In the genomic region with DNA sequence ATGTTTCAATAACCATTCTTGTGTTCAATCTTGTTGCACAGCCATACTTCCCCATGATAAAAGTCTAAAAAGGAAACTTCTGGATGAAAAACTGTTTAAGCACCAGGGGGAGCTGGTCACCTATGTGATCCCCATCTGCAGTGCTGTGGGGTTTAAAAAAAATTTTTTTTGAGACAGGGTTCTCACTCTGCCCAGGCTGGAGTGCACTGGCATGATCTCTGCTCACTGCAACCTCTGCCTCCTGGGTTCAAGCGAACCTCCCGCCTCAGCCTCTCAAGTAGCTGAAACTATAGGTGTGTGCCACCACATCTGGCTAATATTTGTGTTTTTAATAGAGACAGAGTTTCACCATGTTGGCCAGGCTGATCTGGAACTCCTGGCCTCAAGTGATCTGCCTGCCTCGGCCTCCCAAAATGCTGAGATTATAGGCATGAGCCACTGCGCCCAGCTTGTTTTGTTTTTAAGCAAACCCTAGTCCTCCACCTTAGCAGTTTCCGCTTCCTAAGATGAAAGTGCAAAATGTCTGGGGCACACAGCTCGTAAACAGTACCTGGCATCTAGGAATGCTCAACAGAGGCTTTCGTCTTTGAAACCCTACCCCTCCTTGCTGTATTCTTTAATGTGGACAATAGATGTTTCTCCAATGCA, we compare ENCODE assay signal across 8 cellular contexts. TPM values are rescaled to one million over a fixed set of nuclear protein-coding genes. Genes with fewer than 3 reads are reported as not detected.
DNase-seq lines count a peak whose midpoint lies in the region; ATAC-seq and TF ChIP-seq lines count a peak whose summit lies in the region.

No MANE protein-coding gene starts in this region.

- peak; percentile 63 to 75 (median 65) for TF ChIP-seq CTCF in HCT116 (IDR thresholded peaks at IDR 0.05 in 2 of 3, conservative IDR thresholded peaks at IDR 0.05 in 1 of 3; ENCODE audit: borderline replicate concordance in 1 of 3, insufficient read depth in 1 of 3, low read depth in 2 of 3, low read length in 2 of 3)
- TF ChIP-seq CTCF in fibroblast of pulmonary artery (IDR thresholded peaks at IDR 0.05; ENCODE audit: low read length, missing control alignments): peak; percentile 62

- H4K20me1 ChIP-seq in HCT116 (ENCODE audit: insufficient read depth): no peaks in the 10 kb centered on the region

- H3K79me2 ChIP-seq in HCT116 (ENCODE audit: insufficient read depth, low read length): no peaks in the 10 kb centered on the region

- TF ChIP-seq POLR2A in HCT116 (IDR thresholded peaks at IDR 0.05; ENCODE audit: borderline replicate concordance, extremely low read depth, insufficient read depth, insufficient read length): no peak

- RAD21 ChIA-PET in HCT116 (lab: Charles Lee; ENCODE audit: low non-redundant PET in 1 of 2, low total read pairs in 2 of 2, uncharacterized antibody in 2 of 2, unreplicated experiment in 2 of 2): interaction anchor here in 1 of 2 experiments (1.7 kb wide), 1 partner anchor 1217 kb away, joined by 5 read pairs; no protein-coding TSS in a partner anchor

- H3K4me1 ChIP-seq in HCT116 (ENCODE audit: control insufficient read depth in 1 of 2, insufficient read depth in 2 of 2, low read length in 2 of 2): no peaks in the 10 kb centered on the region

- H3K36me3 ChIP-seq in HCT116 (ENCODE audit: control insufficient read depth in 1 of 2, insufficient read depth in 2 of 2, low read length in 2 of 2): no peaks in the 10 kb centered on the region

- intact Hi-C loops in HCT116 (cut with micrococcal nuclease): loop anchor here (1.0 to 10.0 kb wide), 7 partner anchors 70 to 1677 kb away; a partner anchor contains a TSS
- intact Hi-C loops in sciatic nerve (cut with DNase I): no loop called here

- BruUV-seq in HCT116 (replicated peaks; lab: Mats Ljungman, UMichigan): no TSS peak

- no peak overlapping the region for H3K27ac ChIP-seq in HCT116 (ENCODE audit: low read depth, low read length)

- H3K4me3 ChIP-seq in HCT116 (replicated peaks in 1 of 2; ENCODE audit: low read depth in 1 of 2, low read length in 2 of 2) (no peak overlapping the region), fibroblast of pulmonary artery (replicated peaks; ENCODE audit: low read depth, low read length) (no peak overlapping the region)

- CTCF ChIA-PET in HCT116 (lab: Charles Lee): interaction anchor here (0.8 to 5.0 kb wide), 7 partner anchors 14 to 1217 kb away, joined by 3 to 24 read pairs (median 3); no protein-coding TSS in a partner anchor

- no peaks in the 10 kb centered on the region for H3K9me2 ChIP-seq in HCT116 (ENCODE audit: insufficient read depth)

- H3K4me2 ChIP-seq in HCT116 (ENCODE audit: low read length): no peak overlapping the region

- H2AFZ ChIP-seq in HCT116 (ENCODE audit: low read depth, low read length, poor library complexity, severe bottlenecking): no peak overlapping the region

- peak; percentile 90 for ATAC-seq in HCT116
- ATAC-seq in sciatic nerve: peak; percentile 50

- POLR2A ChIA-PET in HCT116 (lab: Charles Lee): interaction anchor here (1.7 kb wide), 1 partner anchor 1217 kb away, joined by 3 read pairs; no protein-coding TSS in a partner anchor

- peak; percentile 11 for DNase-seq in NCI-H345 (lab: John Stamatoyannopoulos, UW)
- DNase-seq in NCI-H345 treated with DMSO at 0.1 percent for 48 hours (lab: John Stamatoyannopoulos, UW; ENCODE audit: unreplicated experiment): no peak
- peak; percentile 29 for DNase-seq in HCT116 (ENCODE audit: low read depth, low spot score)
- peak; percentile 17 for DNase-seq in NCI-H1694 (lab: John Stamatoyannopoulos, UW)
- DNase-seq in activated CD4-positive, alpha-beta T cell treated with anti-CD3 and anti-CD28 coated beads, Interleukin-2, amount 50 U/mL, for 48 hours: peak; percentile 33 to 38
- DNase-seq in fibroblast of pulmonary artery (ENCODE audit: low read depth): peak; percentile 67
- peak; percentile 19 for DNase-seq in sciatic nerve (ENCODE audit: low spot score)
- DNase-seq in hippocampal formation (lab: John Stamatoyannopoulos, UW): no peak

- H3K9ac ChIP-seq in HCT116 (ENCODE audit: low read length): no peak overlapping the region

- no peaks in the 10 kb centered on the region for H3K27me3 ChIP-seq in HCT116 (ENCODE audit: insufficient read depth, low read length)

- peak; percentile 89 for TF ChIP-seq RAD21 in HCT116 (IDR thresholded peaks at IDR 0.05; ENCODE audit: low read depth)

- H3K9me3 ChIP-seq in HCT116 (ENCODE audit: control insufficient read depth in 1 of 2, insufficient read depth in 1 of 2, low read depth in 1 of 2, low read length in 2 of 2): no peaks in the 10 kb centered on the region

TF ChIP-seq in HCT116, 20 proteins besides CTCF, POLR2A, EP300 and RAD21:
- TF ChIP-seq CEBPB (IDR thresholded peaks at IDR 0.05; ENCODE audit: low read depth) (no peak), YY1 (IDR thresholded peaks at IDR 0.05; ENCODE audit: extremely low read depth, insufficient replicate concordance, low read depth, low read length) (no peak), POLR2AphosphoS5 (IDR thresholded peaks at IDR 0.05; ENCODE audit: low read depth, low read length) (no peak), EZH2 (IDR thresholded peaks at IDR 0.05) (no peak), ZNF274 (IDR thresholded peaks at IDR 0.05; ENCODE audit: low read depth, low read length) (no peak), ELF1 (IDR thresholded peaks at IDR 0.05; ENCODE audit: borderline replicate concordance, low read depth) (no peak), CBX3 (IDR thresholded peaks at IDR 0.05; ENCODE audit: low read depth) (no peak), SP1 (IDR thresholded peaks at IDR 0.05; ENCODE audit: low read depth) (no peak), TCF7L2 (IDR thresholded peaks at IDR 0.05; ENCODE audit: borderline replicate concordance, extremely low read depth, insufficient read depth, insufficient read length) (no peak), JUND (IDR thresholded peaks at IDR 0.05) (no peak), SRF (IDR thresholded peaks at IDR 0.05; ENCODE audit: low read depth) (no peak), ZFX (IDR thresholded peaks at IDR 0.05) (no peak), FOSL1 (IDR thresholded peaks at IDR 0.05; ENCODE audit: low read depth) (no peak), EZH2phosphoT487 (IDR thresholded peaks at IDR 0.05; ENCODE audit: borderline replicate concordance) (no peak)
- TF ChIP-seq, protein P1, sequence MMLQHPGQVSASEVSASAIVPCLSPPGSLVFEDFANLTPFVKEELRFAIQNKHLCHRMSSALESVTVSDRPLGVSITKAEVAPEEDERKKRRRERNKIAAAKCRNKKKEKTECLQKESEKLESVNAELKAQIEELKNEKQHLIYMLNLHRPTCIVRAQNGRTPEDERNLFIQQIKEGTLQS (IDR thresholded peaks at IDR 0.05): no peak
- TF ChIP-seq, protein P2, sequence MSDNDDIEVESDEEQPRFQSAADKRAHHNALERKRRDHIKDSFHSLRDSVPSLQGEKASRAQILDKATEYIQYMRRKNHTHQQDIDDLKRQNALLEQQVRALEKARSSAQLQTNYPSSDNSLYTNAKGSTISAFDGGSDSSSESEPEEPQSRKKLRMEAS (IDR thresholded peaks at IDR 0.05): no peak
- TF ChIP-seq, protein P3, sequence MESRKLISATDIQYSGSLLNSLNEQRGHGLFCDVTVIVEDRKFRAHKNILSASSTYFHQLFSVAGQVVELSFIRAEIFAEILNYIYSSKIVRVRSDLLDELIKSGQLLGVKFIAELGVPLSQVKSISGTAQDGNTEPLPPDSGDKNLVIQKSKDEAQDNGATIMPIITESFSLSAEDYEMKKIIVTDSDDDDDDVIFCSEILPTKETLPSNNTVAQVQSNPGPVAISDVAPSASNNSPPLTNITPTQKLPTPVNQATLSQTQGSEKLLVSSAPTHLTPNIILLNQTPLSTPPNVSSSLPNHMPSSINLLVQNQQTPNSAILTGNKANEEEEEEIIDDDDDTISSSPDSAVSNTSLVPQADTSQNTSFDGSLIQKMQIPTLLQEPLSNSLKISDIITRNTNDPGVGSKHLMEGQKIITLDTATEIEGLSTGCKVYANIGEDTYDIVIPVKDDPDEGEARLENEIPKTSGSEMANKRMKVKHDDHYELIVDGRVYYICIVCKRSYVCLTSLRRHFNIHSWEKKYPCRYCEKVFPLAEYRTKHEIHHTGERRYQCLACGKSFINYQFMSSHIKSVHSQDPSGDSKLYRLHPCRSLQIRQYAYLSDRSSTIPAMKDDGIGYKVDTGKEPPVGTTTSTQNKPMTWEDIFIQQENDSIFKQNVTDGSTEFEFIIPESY (IDR thresholded peaks at IDR 0.05; ENCODE audit: extremely low read depth, insufficient replicate concordance, low read length): no peak
- TF ChIP-seq, protein P4, sequence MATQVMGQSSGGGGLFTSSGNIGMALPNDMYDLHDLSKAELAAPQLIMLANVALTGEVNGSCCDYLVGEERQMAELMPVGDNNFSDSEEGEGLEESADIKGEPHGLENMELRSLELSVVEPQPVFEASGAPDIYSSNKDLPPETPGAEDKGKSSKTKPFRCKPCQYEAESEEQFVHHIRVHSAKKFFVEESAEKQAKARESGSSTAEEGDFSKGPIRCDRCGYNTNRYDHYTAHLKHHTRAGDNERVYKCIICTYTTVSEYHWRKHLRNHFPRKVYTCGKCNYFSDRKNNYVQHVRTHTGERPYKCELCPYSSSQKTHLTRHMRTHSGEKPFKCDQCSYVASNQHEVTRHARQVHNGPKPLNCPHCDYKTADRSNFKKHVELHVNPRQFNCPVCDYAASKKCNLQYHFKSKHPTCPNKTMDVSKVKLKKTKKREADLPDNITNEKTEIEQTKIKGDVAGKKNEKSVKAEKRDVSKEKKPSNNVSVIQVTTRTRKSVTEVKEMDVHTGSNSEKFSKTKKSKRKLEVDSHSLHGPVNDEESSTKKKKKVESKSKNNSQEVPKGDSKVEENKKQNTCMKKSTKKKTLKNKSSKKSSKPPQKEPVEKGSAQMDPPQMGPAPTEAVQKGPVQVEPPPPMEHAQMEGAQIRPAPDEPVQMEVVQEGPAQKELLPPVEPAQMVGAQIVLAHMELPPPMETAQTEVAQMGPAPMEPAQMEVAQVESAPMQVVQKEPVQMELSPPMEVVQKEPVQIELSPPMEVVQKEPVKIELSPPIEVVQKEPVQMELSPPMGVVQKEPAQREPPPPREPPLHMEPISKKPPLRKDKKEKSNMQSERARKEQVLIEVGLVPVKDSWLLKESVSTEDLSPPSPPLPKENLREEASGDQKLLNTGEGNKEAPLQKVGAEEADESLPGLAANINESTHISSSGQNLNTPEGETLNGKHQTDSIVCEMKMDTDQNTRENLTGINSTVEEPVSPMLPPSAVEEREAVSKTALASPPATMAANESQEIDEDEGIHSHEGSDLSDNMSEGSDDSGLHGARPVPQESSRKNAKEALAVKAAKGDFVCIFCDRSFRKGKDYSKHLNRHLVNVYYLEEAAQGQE (IDR thresholded peaks at IDR 0.05; ENCODE audit: low read depth): no peak

RNA-seq across cellular contexts. Expression of a gene that starts 25.4 kb away (rescaled TPM):
- total RNA-seq in HCT116 (2021; ENCODE audit: unreplicated experiment) (68.2 TPM), sciatic nerve (46.5 TPM)
- polyA plus RNA-seq in HCT116 (2012): 32.3 and 35.0 TPM in 2 replicates

Comparison
In these comparisons a context has a peak if more than half of its experiments do, and no peak if none do; other contexts are left out.
1. DNase-seq: peak in NCI-H345 (single experiment), HCT116 (single experiment), NCI-H1694 (single experiment), activated CD4-positive, alpha-beta T cell treated with anti-CD3 and anti-CD28 coated beads, Interleukin-2, amount 50 U/mL, for 48 hours (2 of 2), fibroblast of pulmonary artery (single experiment) and sciatic nerve (single experiment); none in NCI-H345 treated with DMSO at 0.1 percent for 48 hours (single experiment) and hippocampal formation (0 of 2).